Comparison of ENCODE assay signal across 1 cellular context in the genomic region with DNA sequence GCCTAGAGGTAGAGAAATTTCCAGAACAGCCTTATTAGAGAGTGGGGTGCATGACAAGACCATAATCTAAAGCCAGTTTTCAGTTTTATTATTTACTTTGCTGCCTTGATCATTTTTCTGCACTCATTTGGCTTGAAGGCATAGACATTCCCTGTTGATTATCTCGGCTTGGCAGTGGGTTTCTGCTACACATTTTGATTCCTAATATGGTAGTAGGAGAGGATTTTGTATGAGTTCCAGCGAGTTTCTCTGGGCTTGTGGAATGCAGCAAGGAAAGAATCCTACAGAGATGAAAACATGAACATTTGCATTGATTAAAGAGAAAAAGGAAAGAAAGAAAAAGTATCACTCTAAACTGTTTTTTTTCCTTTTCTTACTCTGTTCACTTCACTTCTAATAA.
TF ChIP-seq lines count a peak whose summit lies in the region.

No MANE protein-coding gene starts in this region.

TF ChIP-seq in IMR-90, 13 proteins besides CTCF, POLR2A, EP300 and RAD21:
- TF ChIP-seq, protein P1, sequence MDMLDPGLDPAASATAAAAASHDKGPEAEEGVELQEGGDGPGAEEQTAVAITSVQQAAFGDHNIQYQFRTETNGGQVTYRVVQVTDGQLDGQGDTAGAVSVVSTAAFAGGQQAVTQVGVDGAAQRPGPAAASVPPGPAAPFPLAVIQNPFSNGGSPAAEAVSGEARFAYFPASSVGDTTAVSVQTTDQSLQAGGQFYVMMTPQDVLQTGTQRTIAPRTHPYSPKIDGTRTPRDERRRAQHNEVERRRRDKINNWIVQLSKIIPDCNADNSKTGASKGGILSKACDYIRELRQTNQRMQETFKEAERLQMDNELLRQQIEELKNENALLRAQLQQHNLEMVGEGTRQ (IDR thresholded peaks at IDR 0.05; ENCODE audit: low read depth, low read length): no peak
- TF ChIP-seq BHLHE40 (IDR thresholded peaks at IDR 0.05; ENCODE audit: low read depth, low read length): no peak
- TF ChIP-seq SMC3 (IDR thresholded peaks at IDR 0.05; ENCODE audit: low read depth, low read length): no peak
- no peak for TF ChIP-seq FOS (IDR thresholded peaks at IDR 0.05; ENCODE audit: low read depth, low read length)
- no peak for TF ChIP-seq CHD1 (IDR thresholded peaks at IDR 0.05; ENCODE audit: low read depth, low read length)
- no peak for TF ChIP-seq MXI1 (IDR thresholded peaks at IDR 0.05; ENCODE audit: borderline replicate concordance, low read depth, low read length)
- no peak for TF ChIP-seq RFX5 (IDR thresholded peaks at IDR 0.05; ENCODE audit: low read depth, low read length)
- no peak for TF ChIP-seq MAFK (IDR thresholded peaks at IDR 0.05; ENCODE audit: low read depth, low read length)
- TF ChIP-seq, protein P2, sequence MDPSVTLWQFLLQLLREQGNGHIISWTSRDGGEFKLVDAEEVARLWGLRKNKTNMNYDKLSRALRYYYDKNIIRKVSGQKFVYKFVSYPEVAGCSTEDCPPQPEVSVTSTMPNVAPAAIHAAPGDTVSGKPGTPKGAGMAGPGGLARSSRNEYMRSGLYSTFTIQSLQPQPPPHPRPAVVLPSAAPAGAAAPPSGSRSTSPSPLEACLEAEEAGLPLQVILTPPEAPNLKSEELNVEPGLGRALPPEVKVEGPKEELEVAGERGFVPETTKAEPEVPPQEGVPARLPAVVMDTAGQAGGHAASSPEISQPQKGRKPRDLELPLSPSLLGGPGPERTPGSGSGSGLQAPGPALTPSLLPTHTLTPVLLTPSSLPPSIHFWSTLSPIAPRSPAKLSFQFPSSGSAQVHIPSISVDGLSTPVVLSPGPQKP (IDR thresholded peaks at IDR 0.05; ENCODE audit: borderline replicate concordance, low read depth, low read length): no peak
- no peak for TF ChIP-seq MAZ (IDR thresholded peaks at IDR 0.05; ENCODE audit: borderline replicate concordance, low read depth, low read length)
- no peak for TF ChIP-seq CEBPB (IDR thresholded peaks at IDR 0.05; ENCODE audit: low read depth, low read length)
